Comparison of ENCODE assay signal across 1 cellular context in the genomic region with DNA sequence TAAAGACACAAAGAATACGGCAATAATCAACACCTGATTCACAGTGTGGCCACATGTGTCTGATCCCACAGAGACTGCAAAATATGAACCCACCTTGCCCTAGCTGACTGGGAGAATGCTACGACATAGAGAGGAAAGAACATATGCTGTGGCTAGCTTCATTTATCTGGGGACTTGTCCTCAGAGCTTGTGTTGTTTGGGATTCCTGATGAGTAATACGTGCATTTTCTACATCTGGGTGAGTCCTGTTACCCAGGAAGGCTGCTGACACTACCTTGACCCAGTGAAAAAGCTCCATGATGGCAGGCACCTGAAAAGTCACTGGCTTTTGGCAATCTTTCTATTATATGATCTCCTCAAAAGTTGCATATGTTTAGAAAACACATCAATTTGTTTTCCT.
TF ChIP-seq lines count a peak whose summit lies in the region.

No MANE protein-coding gene starts in this region.

TF ChIP-seq in A549, 52 proteins besides CTCF, POLR2A, EP300 and RAD21 (continued from another document):
- TF ChIP-seq BHLHE40 (IDR thresholded peaks at IDR 0.05; ENCODE audit: low read depth, low read length) (no peak), POLR2AphosphoS2 (conservative IDR thresholded peaks at IDR 0.05; ENCODE audit: low read length) (no peak), CHD2 (IDR thresholded peaks at IDR 0.05; ENCODE audit: low read length, partially characterized antibody) (no peak)
